ENCODE assay signal across 8 cellular contexts in genomic region chr15:74434260-74434915, GRCh38. TPM values are rescaled to one million over a fixed set of nuclear protein-coding genes. Genes with fewer than 3 reads are reported as not detected.
A peak's percentile ranks its signal among the peaks of the same experiment; 100 is the strongest.
DNase-seq lines count a peak whose midpoint lies in the region; TF ChIP-seq lines count a peak whose summit lies in the region.

No MANE protein-coding gene starts in this region.

- no peaks in the 10 kb centered on the region for H3K9me3 Mint-ChIP-seq in endothelial cell (ENCODE audit: unreplicated experiment)

- peak overlapping the region; percentile 43 for H3K27ac ChIP-seq in neuronal stem cell (replicated peaks; ENCODE audit: low read length)

- H3K79me1 ChIP-seq in neuronal stem cell (ENCODE audit: low read depth, low read length): peaks cover 9% of the 10 kb centered on the region

- H2BK120ac ChIP-seq in neuronal stem cell (ENCODE audit: low read depth, low read length): no peak overlapping the region

- H2AK5ac ChIP-seq in neuronal stem cell (ENCODE audit: low read depth, low read length): peak overlapping the region; percentile 49

- H2BK5ac ChIP-seq in neuronal stem cell (ENCODE audit: low read length): no peak overlapping the region

- H3K4me3 Mint-ChIP-seq in endothelial cell (ENCODE audit: unreplicated experiment): peak overlapping the region; percentile 86

- H3K27ac Mint-ChIP-seq in endothelial cell (ENCODE audit: unreplicated experiment): no peak overlapping the region

- peak overlapping the region; percentile 91 for H3K18ac ChIP-seq in neuronal stem cell (ENCODE audit: low read length)

- H3K4ac ChIP-seq in neuronal stem cell (ENCODE audit: low read length): no peak overlapping the region

- H2BK15ac ChIP-seq in neuronal stem cell (ENCODE audit: low read length): peak overlapping the region; percentile 26

- DNase-seq in G401 (ENCODE audit: low spot score) (peak; percentile 78), MG63 (no peak), endothelial cell (ENCODE audit: low spot score) (no peak), neuronal stem cell (ENCODE audit: low spot score) (no peak), iPS-NIHi7 (ENCODE audit: extremely low spot score) (no peak), NCI-H2107 (lab: John Stamatoyannopoulos, UW) (no peak), GM13976 (ENCODE audit: low spot score) (no peak)
- DNase-seq in stimulated activated CD8-positive, alpha-beta memory T cell treated with anti-CD3 and anti-CD28 coated beads, Interleukin-4, amount 100 ng/mL, for 48 hours: no peak

- peaks cover 6% of the 10 kb centered on the region for H3K27me3 Mint-ChIP-seq in endothelial cell (ENCODE audit: unreplicated experiment)

- no peak overlapping the region for H4K8ac ChIP-seq in neuronal stem cell (ENCODE audit: low read depth, low read length)

- H3K4me1 ChIP-seq in neuronal stem cell (ENCODE audit: control insufficient read depth in 2 of 2, insufficient read depth in 1 of 2, low read depth in 1 of 2, low read length in 2 of 2): peaks cover 15 to 16% of the 10 kb centered on the region in 2 donors

- H3K36me3 ChIP-seq in MG63 (no peaks in the 10 kb centered on the region; the same call in none of the 2 replicates), neuronal stem cell (replicated peaks in 1 of 2; ENCODE audit: control insufficient read depth in 2 of 2, insufficient read depth in 2 of 2, low read length in 2 of 2) (no peaks in the 10 kb centered on the region)

- no peak overlapping the region for H4K91ac ChIP-seq in neuronal stem cell (ENCODE audit: low read depth, low read length, poor library complexity)

- H3K9ac ChIP-seq in neuronal stem cell (ENCODE audit: low read depth, low read length, poor library complexity): peak overlapping the region; percentile 64

- H3K36me3 Mint-ChIP-seq in endothelial cell (ENCODE audit: low read depth, unreplicated experiment): peaks cover 11% of the 10 kb centered on the region

- no peak overlapping the region for H3K14ac ChIP-seq in neuronal stem cell (ENCODE audit: low read length)

- peak overlapping the region; percentile 21 for H3K23ac ChIP-seq in neuronal stem cell (ENCODE audit: low read depth, low read length, poor library complexity)

- peak overlapping the region; percentile 94 for H2AFZ ChIP-seq in neuronal stem cell (ENCODE audit: low read length)

- in situ Hi-C loops in G401 (cut with HindIII; ENCODE audit: low sequenced_read_pairs): no loop called here
- in situ Hi-C loops in GM13976 (cut with MboI; ENCODE audit: low sequenced_read_pairs, unreplicated experiment): no loop called here

- H3K9me3 ChIP-seq in MG63 (no peaks in the 10 kb centered on the region), neuronal stem cell (replicated peaks in 1 of 2; ENCODE audit: control insufficient read depth in 2 of 2, insufficient read depth in 1 of 2, low read depth in 1 of 2, low read length in 2 of 2) (no peaks in the 10 kb centered on the region)

- no peaks in the 10 kb centered on the region for H3K27me3 ChIP-seq in MG63
- peaks cover 0 to 36% (median 11%) of the 10 kb centered on the region in 3 experiments for H3K27me3 ChIP-seq in neuronal stem cell (ENCODE audit: control insufficient read depth in 3 of 3, insufficient read depth in 3 of 3, low read depth in 1 of 3, low read length in 3 of 3)

- H3K4me3 ChIP-seq in MG63 (peak overlapping the region; percentile 83), neuronal stem cell (ENCODE audit: low read length in 2 of 2) (peak overlapping the region; percentile 58 to 75)

- H3K4me2 ChIP-seq in neuronal stem cell (ENCODE audit: insufficient read depth, low read length, poor library complexity, severe bottlenecking): peak overlapping the region; percentile 47

- no CpG with 5 or more reads among the region's 12 CpGs for WGBS in neuronal stem cell (ENCODE audit: extremely low coverage in 2 of 2, insufficient read length in 2 of 2, insufficient replicate concordance in 1 of 2), 2 donors

- peaks cover 42% of the 10 kb centered on the region for H3K4me1 Mint-ChIP-seq in endothelial cell (ENCODE audit: unreplicated experiment)

- no peak for TF ChIP-seq CTCF in endothelial cell (IDR thresholded peaks at IDR 0.05; ENCODE audit: unreplicated experiment)
- no peak for TF ChIP-seq CTCF in GM13976 (IDR thresholded peaks at IDR 0.05; ENCODE audit: borderline replicate concordance, control extremely low read depth, extremely low read depth, insufficient read depth, missing control alignments)

- no peak overlapping the region for H2BK12ac ChIP-seq in neuronal stem cell (ENCODE audit: low read length)

RNA-seq across cellular contexts. Expression of gene SEMA7A, which starts 0.6 kb away (rescaled TPM):
- total RNA-seq in G401 (2014; rRNA removed; shearing (Covaris generic)): 8.5 and 14.3 TPM in 2 replicates
- 10.5 and 12.0 TPM in 2 replicates for total RNA-seq in MG63 (2014; rRNA removed; shearing (Covaris generic); ENCODE audit: low replicate concordance)
- 41.4 TPM for total RNA-seq in endothelial cell (ENCODE audit: unreplicated experiment)
- 10.3 TPM for polyA plus RNA-seq in neuronal stem cell (2013, experiment 1 of 2)
- 10.3 TPM for polyA plus RNA-seq in neuronal stem cell (2013, experiment 2 of 2)

RNA-seq across cellular contexts. Expression of gene UBL7, which starts 26.6 kb away (rescaled TPM):
- total RNA-seq in G401 (2014; rRNA removed; shearing (Covaris generic)): 111 and 117 TPM in 2 replicates
- 90.0 and 116 TPM in 2 replicates for total RNA-seq in MG63 (2014; rRNA removed; shearing (Covaris generic); ENCODE audit: low replicate concordance)
- 79.9 TPM for total RNA-seq in endothelial cell (ENCODE audit: unreplicated experiment)
- 45.9 TPM for polyA plus RNA-seq in neuronal stem cell (2013, experiment 1 of 2)
- polyA plus RNA-seq in neuronal stem cell (2013, experiment 2 of 2): 44.1 TPM
